Comparison of ENCODE assay signal across 21 cellular contexts in genomic region chr5:78750281-78750680, GRCh38.
A peak's percentile ranks its signal among the peaks of the same experiment; 100 is the strongest.
DNase-seq lines count a peak whose midpoint lies in the region; TF ChIP-seq lines count a peak whose summit lies in the region.
"Had no signal": no experiment of that assay in that cellular context is flagged by ENCODE, and none has a peak within 500 bp of the region (broad histone marks: within the 10 kb centered on the region; RNA-seq: fewer than 3 reads in every experiment).

No MANE protein-coding gene starts in this region.

- no peaks in the 10 kb centered on the region for H3K9me3 Mint-ChIP-seq in chondrocyte (ENCODE audit: low read depth)
- H3K9me3 Mint-ChIP-seq: IgD-negative memory B cell had no signal

- H3K36me3 Mint-ChIP-seq in chondrocyte (ENCODE audit: low read depth) = no peaks in the 10 kb centered on the region
- H3K36me3 Mint-ChIP-seq: IgD-negative memory B cell had no signal

- H3K36me3 ChIP-seq in thyroid gland = no peaks in the 10 kb centered on the region

- H3K4me1 Mint-ChIP-seq in chondrocyte (ENCODE audit: low read depth) = peaks cover 77% of the 10 kb centered on the region

- peak overlapping the region; percentile 66 for H3K27ac Mint-ChIP-seq in chondrocyte (ENCODE audit: unreplicated experiment)
- H3K27ac Mint-ChIP-seq: IgD-negative memory B cell had no signal

- DNase-seq in DMS 273 (lab: John Stamatoyannopoulos, UW; ENCODE audit: unreplicated experiment) (peak; percentile 43), RPMI7951 (ENCODE audit: low read depth) (peak; percentile 45), chondrocyte (ENCODE audit: low spot score) (no peak), thyroid gland (peak; percentile 22 to 26), activated T-cell treated with anti-CD3 and anti-CD28 coated beads for 4 hours (no peak), T1000 (lab: John Stamatoyannopoulos, UW) (no peak), NCI-H146 treated with DMSO at 0.1 percent for 48 hours (lab: John Stamatoyannopoulos, UW; ENCODE audit: unreplicated experiment) (no peak)
- DNase-seq: DMS53, GDM1, HCEC 1CT, MM.1S, NCI-H1694 treated with DMSO at 0.1 percent for 48 hours, NCI-H2081 treated with DMSO at 0.1 percent for 48 hours, NCI-H2171, NCI-H226, NCI-H510A, NCI-H748 treated with DMSO at 0.1 percent for 48 hours, T-helper 1 cell had no signal

- no peak for TF ChIP-seq POLR2A in thyroid gland (IDR thresholded peaks at IDR 0.05)

- H3K27me3 Mint-ChIP-seq in chondrocyte (ENCODE audit: low read depth) = no peaks in the 10 kb centered on the region
- H3K27me3 Mint-ChIP-seq: IgD-negative memory B cell had no signal

- H3K27me3 ChIP-seq in thyroid gland = no peaks in the 10 kb centered on the region

- H3K4me1 ChIP-seq in thyroid gland = peaks cover 0 to 1% of the 10 kb centered on the region in 2 donors

- TF ChIP-seq CTCF in chondrocyte (IDR thresholded peaks at IDR 0.05) (no peak), thyroid gland (IDR thresholded peaks at IDR 0.05) (no peak)

- WGBS in thyroid gland, 2 donors = 33 to 35% methylated on average over 2 of the region's 2 CpGs

- H3K27ac ChIP-seq in thyroid gland = no peak overlapping the region
- H3K27ac ChIP-seq: KMS-11 had no signal

- intact Hi-C loops in thyroid gland (cut with DNase I) = no loop called here

- no peaks in the 10 kb centered on the region for H3K9me3 ChIP-seq in thyroid gland

- no peak overlapping the region for H3K4me3 Mint-ChIP-seq in chondrocyte (ENCODE audit: unreplicated experiment)
- H3K4me3 Mint-ChIP-seq: IgD-negative memory B cell had no signal

- no peak overlapping the region for H3K4me3 ChIP-seq in thyroid gland (replicated peaks in 1 of 3)
- H3K4me3 ChIP-seq: GM12878 had no signal

Comparison
In these comparisons a context has a peak if more than half of its experiments do, and no peak if none do; other contexts are left out.
1. DNase-seq: peak in DMS 273 (single experiment), RPMI7951 (single experiment) and thyroid gland (2 of 2); none in chondrocyte (single experiment), activated T-cell treated with anti-CD3 and anti-CD28 coated beads for 4 hours (single experiment), T1000 (single experiment) and NCI-H146 treated with DMSO at 0.1 percent for 48 hours (single experiment).